ENCODE assay signal across 15 cellular contexts in the genomic region with DNA sequence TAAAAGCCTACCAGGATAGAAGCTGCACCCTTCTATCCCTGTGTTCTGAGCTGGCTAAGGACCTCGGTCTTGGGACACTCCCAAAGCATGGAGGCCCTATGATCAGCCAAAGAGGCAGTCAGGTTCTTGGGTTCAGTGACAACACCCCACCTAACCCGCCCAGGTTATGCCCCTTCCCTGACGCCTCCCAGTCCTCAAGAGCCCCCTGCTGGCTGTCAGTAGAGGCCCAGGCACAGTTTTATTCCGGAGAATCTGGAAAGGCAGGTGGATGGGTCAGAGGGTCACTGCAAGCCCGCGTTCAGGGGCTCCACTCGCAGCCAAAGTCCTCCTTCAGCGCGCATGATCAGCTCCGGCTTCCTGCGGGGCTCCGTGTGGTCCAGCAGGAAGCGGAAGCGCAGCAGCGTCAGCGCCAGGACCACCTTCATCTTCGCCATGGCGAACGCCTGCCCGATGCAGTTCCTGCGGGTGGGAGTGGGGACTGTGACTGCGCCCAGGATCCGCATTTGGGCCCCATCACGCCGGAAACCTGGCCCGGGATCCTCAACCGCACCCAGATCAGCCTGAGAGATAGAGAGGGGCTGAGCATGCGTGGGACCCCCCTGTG. TPM values are rescaled to one million over a fixed set of nuclear protein-coding genes. Genes with fewer than 3 reads are reported as not detected.
DNase-seq lines count a peak whose midpoint lies in the region; ATAC-seq and FAIRE-seq lines count a peak whose summit lies in the region.
"Had no signal": no experiment of that assay in that cellular context is flagged by ENCODE, and none has a peak within 500 bp of the region (broad histone marks: within the 10 kb centered on the region; RNA-seq: fewer than 3 reads in every experiment).

No MANE protein-coding gene starts in this region.

- peak; percentile 18 for DNase-seq in activated CD4-positive, alpha-beta T cell treated with anti-CD3 and anti-CD28 coated beads for 36 hours
- no peak for DNase-seq in activated CD4-positive, alpha-beta T cell treated with anti-CD3 and anti-CD28 coated beads, Interleukin-2, amount 50 U/mL, for 1 hour
- DNase-seq in activated naive CD8-positive, alpha-beta T cell treated with anti-CD3 and anti-CD28 coated beads, Interleukin-2, amount 50 U/mL, for 24 hours: no peak
- peak; percentile 43 for DNase-seq in small intestine
- no peak for DNase-seq in NCI-H146 treated with DMSO at 0.1 percent for 48 hours (lab: John Stamatoyannopoulos, UW; ENCODE audit: unreplicated experiment)
- DNase-seq in DMS79 treated with DMSO at 0.1 percent for 48 hours (lab: John Stamatoyannopoulos, UW): no peak
- DNase-seq: activated CD4-positive, alpha-beta T cell treated with anti-CD3 and anti-CD28 coated beads, Interleukin-2, amount 10 ng/mL, durations not matched to agents 7 days and 5 days; activated effector memory CD4-positive, alpha-beta T cell treated with anti-CD3 and anti-CD28 coated beads, Interleukin-2, amount 50 U/mL, for 16 hours; NCI-H524; stimulated activated CD8-positive, alpha-beta memory T cell treated with anti-CD3 and anti-CD28 coated beads, Interleukin-4, amount 100 ng/mL, for 48 hours; uterus had no signal

- H3K27ac ChIP-seq in HUES6 (ENCODE audit: low read depth, low read length): no peak overlapping the region
- H3K27ac ChIP-seq in small intestine (ENCODE audit: low read depth in 1 of 2, low read length in 1 of 2): no peak overlapping the region
- H3K27ac ChIP-seq: uterus had no signal

- H3K27me3 Mint-ChIP-seq in activated CD4-positive, alpha-beta T cell treated with anti-CD3 and anti-CD28 coated beads for 36 hours: peaks cover 47% of the 10 kb centered on the region
- peaks cover 42% of the 10 kb centered on the region for H3K27me3 Mint-ChIP-seq in activated naive CD8-positive, alpha-beta T cell treated with anti-CD3 and anti-CD28 coated beads, Interleukin-2, amount 50 U/mL, for 24 hours

- no peaks in the 10 kb centered on the region for H3K36me3 Mint-ChIP-seq in activated CD4-positive, alpha-beta T cell treated with anti-CD3 and anti-CD28 coated beads for 36 hours (ENCODE audit: low read depth)
- no peaks in the 10 kb centered on the region for H3K36me3 Mint-ChIP-seq in activated naive CD8-positive, alpha-beta T cell treated with anti-CD3 and anti-CD28 coated beads, Interleukin-2, amount 50 U/mL, for 24 hours (ENCODE audit: low read depth)

- POLR2A ChIA-PET in activated CD4-positive, alpha-beta T cell treated with anti-CD3 and anti-CD28 coated beads for 36 hours (lab: Charles Lee): no interaction called here

- CTCF ChIA-PET in activated CD4-positive, alpha-beta T cell treated with anti-CD3 and anti-CD28 coated beads for 36 hours (lab: Charles Lee): no interaction called here

- H3K4me3 Mint-ChIP-seq in activated CD4-positive, alpha-beta T cell treated with anti-CD3 and anti-CD28 coated beads for 36 hours: no peak overlapping the region
- peak overlapping the region; percentile 30 for H3K4me3 Mint-ChIP-seq in activated naive CD8-positive, alpha-beta T cell treated with anti-CD3 and anti-CD28 coated beads, Interleukin-2, amount 50 U/mL, for 24 hours
- H3K4me3 Mint-ChIP-seq: activated CD4-positive, alpha-beta T cell treated with anti-CD3 and anti-CD28 coated beads, Interleukin-2, amount 10 ng/mL, durations not matched to agents 7 days and 5 days had no signal

- no peaks in the 10 kb centered on the region for H3K9me3 Mint-ChIP-seq in activated CD4-positive, alpha-beta T cell treated with anti-CD3 and anti-CD28 coated beads for 36 hours (ENCODE audit: low read depth)
- H3K9me3 Mint-ChIP-seq in activated naive CD8-positive, alpha-beta T cell treated with anti-CD3 and anti-CD28 coated beads, Interleukin-2, amount 50 U/mL, for 24 hours: peaks cover 6% of the 10 kb centered on the region
- H3K9me3 Mint-ChIP-seq: activated CD4-positive, alpha-beta T cell treated with anti-CD3 and anti-CD28 coated beads, Interleukin-2, amount 10 ng/mL, durations not matched to agents 7 days and 5 days had no signal

- H3K4me3 ChIP-seq in HUES6 (ENCODE audit: low read depth, low read length): 0 out of 2 replicates have a peak overlapping the region, but pooled peaks have one; percentile 24
- no peak overlapping the region for H3K4me3 ChIP-seq in small intestine (ENCODE audit: low read depth in 1 of 2, low read length in 2 of 2)
- H3K4me3 ChIP-seq: uterus had no signal

- H3K27ac Mint-ChIP-seq in activated CD4-positive, alpha-beta T cell treated with anti-CD3 and anti-CD28 coated beads for 36 hours: no peak overlapping the region
- no peak overlapping the region for H3K27ac Mint-ChIP-seq in activated naive CD8-positive, alpha-beta T cell treated with anti-CD3 and anti-CD28 coated beads, Interleukin-2, amount 50 U/mL, for 24 hours
- H3K27ac Mint-ChIP-seq: activated CD4-positive, alpha-beta T cell treated with anti-CD3 and anti-CD28 coated beads, Interleukin-2, amount 10 ng/mL, durations not matched to agents 7 days and 5 days had no signal

- H3K36me3 ChIP-seq in HUES6 (ENCODE audit: control insufficient read depth, insufficient read depth, low read length): no peaks in the 10 kb centered on the region
- no peaks in the 10 kb centered on the region for H3K36me3 ChIP-seq in small intestine (ENCODE audit: control insufficient read depth in 2 of 2, insufficient read depth in 2 of 2, low read length in 2 of 2)
- H3K36me3 ChIP-seq: uterus had no signal

- no peak for FAIRE-seq in small intestine (lab: Jason Lieb, UNC)
- FAIRE-seq: bronchial epithelial cell had no signal

- no peaks in the 10 kb centered on the region for H3K4me1 Mint-ChIP-seq in activated CD4-positive, alpha-beta T cell treated with anti-CD3 and anti-CD28 coated beads for 36 hours
- no peaks in the 10 kb centered on the region for H3K4me1 Mint-ChIP-seq in activated naive CD8-positive, alpha-beta T cell treated with anti-CD3 and anti-CD28 coated beads, Interleukin-2, amount 50 U/mL, for 24 hours

- H3K27me3 ChIP-seq in HUES6 (ENCODE audit: control insufficient read depth, insufficient read depth, low read length) (peaks cover 27% of the 10 kb centered on the region; the same call in 1 of the 2 replicates), small intestine (ENCODE audit: control insufficient read depth in 2 of 2, insufficient read depth in 2 of 2, low read length in 2 of 2) (no peaks in the 10 kb centered on the region)

- no peak overlapping the region for H3K9ac ChIP-seq in HUES6 (ENCODE audit: low read length)

- no peaks in the 10 kb centered on the region for H3K4me1 ChIP-seq in HUES6 (ENCODE audit: control insufficient read depth, insufficient read depth, low read length)
- H3K4me1 ChIP-seq in small intestine (ENCODE audit: control insufficient read depth in 2 of 2, insufficient read depth in 1 of 2, low read depth in 1 of 2, low read length in 1 of 2): no peaks in the 10 kb centered on the region
- H3K4me1 ChIP-seq: uterus had no signal

- ATAC-seq in activated CD4-positive, alpha-beta T cell treated with anti-CD3 and anti-CD28 coated beads for 36 hours: no peak
- ATAC-seq in activated naive CD8-positive, alpha-beta T cell treated with anti-CD3 and anti-CD28 coated beads, Interleukin-2, amount 50 U/mL, for 24 hours: no peak
- ATAC-seq in HG02610 (IDR thresholded peaks at IDR 0.05; ENCODE audit: unreplicated experiment): no peak

- 30 to 36% (median 33%) methylated on average over 28 of the region's 28 CpGs for WGBS in small intestine, 3 donors

- intact Hi-C loops in activated CD4-positive, alpha-beta T cell treated with anti-CD3 and anti-CD28 coated beads for 36 hours (cut with DNase I, micrococcal nuclease): loop anchor here in 1 of 2 experiments (5.0 kb wide), 1 partner anchor 133 kb away; no protein-coding TSS in a partner anchor

- H3K9me3 ChIP-seq in HUES6 (ENCODE audit: control insufficient read depth, insufficient read depth, low read depth, low read length): peaks cover 3% of the 10 kb centered on the region; the same call in 1 of the 2 replicates
- H3K9me3 ChIP-seq in small intestine (ENCODE audit: control insufficient read depth, low read depth): no peaks in the 10 kb centered on the region
- H3K9me3 ChIP-seq: uterus had no signal

RNA-seq across cellular contexts. Expression of a gene that starts 22.3 kb away (rescaled TPM):
- total RNA-seq in activated CD4-positive, alpha-beta T cell treated with anti-CD3 and anti-CD28 coated beads for 36 hours: not detected
- polyA plus RNA-seq in small intestine: not detected
- total RNA-seq: activated CD4-positive, alpha-beta T cell treated with anti-CD3 and anti-CD28 coated beads, Interleukin-2, amount 10 ng/mL, durations not matched to agents 7 days and 5 days; bronchial epithelial cell; mononuclear cell; uterus had no signal

RNA-seq across cellular contexts. Expression of a gene that starts 27.4 kb away (rescaled TPM):
- not detected for total RNA-seq in activated CD4-positive, alpha-beta T cell treated with anti-CD3 and anti-CD28 coated beads for 36 hours
- polyA plus RNA-seq in small intestine: not detected
- total RNA-seq: activated CD4-positive, alpha-beta T cell treated with anti-CD3 and anti-CD28 coated beads, Interleukin-2, amount 10 ng/mL, durations not matched to agents 7 days and 5 days; bronchial epithelial cell; uterus had no signal

RNA-seq across cellular contexts. Expression of a gene that starts 32.2 kb away (rescaled TPM):
- total RNA-seq in activated CD4-positive, alpha-beta T cell treated with anti-CD3 and anti-CD28 coated beads for 36 hours: not detected
- not detected for polyA plus RNA-seq in small intestine
- total RNA-seq: activated CD4-positive, alpha-beta T cell treated with anti-CD3 and anti-CD28 coated beads, Interleukin-2, amount 10 ng/mL, durations not matched to agents 7 days and 5 days; bronchial epithelial cell; mononuclear cell; uterus had no signal

RNA-seq across cellular contexts. Expression of a gene that starts 55.4 kb away (rescaled TPM):
- not detected for total RNA-seq in activated CD4-positive, alpha-beta T cell treated with anti-CD3 and anti-CD28 coated beads for 36 hours
- not detected for polyA plus RNA-seq in small intestine
- total RNA-seq: activated CD4-positive, alpha-beta T cell treated with anti-CD3 and anti-CD28 coated beads, Interleukin-2, amount 10 ng/mL, durations not matched to agents 7 days and 5 days; bronchial epithelial cell; mononuclear cell; uterus had no signal

Comparison
In these comparisons a context has a peak if more than half of its experiments do, and no peak if none do; other contexts are left out.
1. DNase-seq: peak in activated CD4-positive, alpha-beta T cell treated with anti-CD3 and anti-CD28 coated beads for 36 hours (single experiment) and small intestine (single experiment); none in activated CD4-positive, alpha-beta T cell treated with anti-CD3 and anti-CD28 coated beads, Interleukin-2, amount 50 U/mL, for 1 hour (single experiment), activated naive CD8-positive, alpha-beta T cell treated with anti-CD3 and anti-CD28 coated beads, Interleukin-2, amount 50 U/mL, for 24 hours (single experiment), NCI-H146 treated with DMSO at 0.1 percent for 48 hours (single experiment) and DMS79 treated with DMSO at 0.1 percent for 48 hours (single experiment).